ENCODE assay signal across 21 cellular contexts in genomic region chr9:3014164-3014563, GRCh38.
DNase-seq lines count a peak whose midpoint lies in the region; ATAC-seq and TF ChIP-seq lines count a peak whose summit lies in the region.
"Had no signal": no experiment of that assay in that cellular context is flagged by ENCODE, and none has a peak within 500 bp of the region (broad histone marks: within the 10 kb centered on the region; RNA-seq: fewer than 3 reads in every experiment).

No MANE protein-coding gene starts in this region.

- H3K36me3 ChIP-seq in DOHH2 (ENCODE audit: control insufficient read depth, low read length) = no peaks in the 10 kb centered on the region
- H3K36me3 ChIP-seq in vagina = no peaks in the 10 kb centered on the region
- H3K36me3 ChIP-seq: BLaER1 treated with 17β-estradiol and CSF1 and Interleukin-3, amounts not matched to agents 10 nM and 100 nM; Peyer's patch had no signal

- no peak overlapping the region for H3K27ac ChIP-seq in DOHH2 (ENCODE audit: low read depth, low read length)
- H3K27ac ChIP-seq in vagina = no peak overlapping the region
- no peak overlapping the region for H3K27ac ChIP-seq in CD4-positive, alpha-beta T cell (ENCODE audit: low read depth, low read length)
- H3K27ac ChIP-seq: A549; BLaER1 treated with 17β-estradiol and CSF1 and Interleukin-3, amounts not matched to agents 10 nM and 100 nM; Peyer's patch; SK-N-MC had no signal

- H3K4me2 ChIP-seq in DOHH2 (ENCODE audit: low read length) = peak overlapping the region; percentile 24; the same call in 1 of the 2 replicates
- H3K4me2 ChIP-seq: A549; BLaER1 treated with 17β-estradiol and CSF1 and Interleukin-3, amounts not matched to agents 10 nM and 100 nM had no signal

- H3K27me3 ChIP-seq in DOHH2 (ENCODE audit: control insufficient read depth, low read length) = no peaks in the 10 kb centered on the region
- no peaks in the 10 kb centered on the region for H3K27me3 ChIP-seq in vagina
- no peaks in the 10 kb centered on the region for H3K27me3 ChIP-seq in CD4-positive, alpha-beta T cell (ENCODE audit: control insufficient read depth, insufficient read depth, low read length)
- H3K27me3 ChIP-seq: BLaER1 treated with 17β-estradiol and CSF1 and Interleukin-3, amounts not matched to agents 10 nM and 100 nM; Peyer's patch had no signal

- H3F3A ChIP-seq in DOHH2 (ENCODE audit: control insufficient read depth, insufficient read depth) = no peaks in the 10 kb centered on the region

- no peak for TF ChIP-seq POLR2A in vagina (IDR thresholded peaks at IDR 0.05)

- H3K4me1 ChIP-seq in DOHH2 (ENCODE audit: control insufficient read depth, low read length) (peaks cover 24% of the 10 kb centered on the region), vagina (no peaks in the 10 kb centered on the region)
- H3K4me1 ChIP-seq: A549, Caco-2, Peyer's patch had no signal

- no peaks in the 10 kb centered on the region for H3K9me2 ChIP-seq in DOHH2 (replicated peaks; ENCODE audit: control insufficient read depth, low read length)

- CTCF ChIA-PET in CD4-positive, alpha-beta T cell (lab: Charles Lee) = no interaction called here

- H4K20me1 ChIP-seq in DOHH2 (ENCODE audit: control insufficient read depth, insufficient read depth, low read depth, low read length) = no peaks in the 10 kb centered on the region
- H4K20me1 ChIP-seq: BLaER1 treated with 17β-estradiol and CSF1 and Interleukin-3, amounts not matched to agents 10 nM and 100 nM had no signal

- intact Hi-C loops in activated T-helper 2 cell treated with anti-CD3 and anti-CD28 coated beads, Interferon-gamma antibody, Interleukin-2, Interleukin-4, amounts not matched to agents 10 μg/mL and 5 μg/mL and 100 μg/mL, durations not matched to agents 14 hours and 24 hours and 36 hours (cut with micrococcal nuclease) = no loop called here
- intact Hi-C loops in vagina (cut with DNase I) = no loop called here
- intact Hi-C loops in CD4-positive, alpha-beta T cell (cut with DNase I, micrococcal nuclease) = no loop called here

- no peak overlapping the region for H3K4me3 ChIP-seq in DOHH2 (ENCODE audit: low read length)
- no peak overlapping the region for H3K4me3 ChIP-seq in vagina
- H3K4me3 ChIP-seq: A549; BLaER1 treated with 17β-estradiol and CSF1 and Interleukin-3, amounts not matched to agents 10 nM and 100 nM; Peyer's patch; SK-N-MC had no signal

- H3K79me2 ChIP-seq in DOHH2 (ENCODE audit: control insufficient read depth, low read length) = no peaks in the 10 kb centered on the region

- DNase-seq in DMS153 treated with DMSO at 0.1 percent for 48 hours (lab: John Stamatoyannopoulos, UW; ENCODE audit: unreplicated experiment) = peak; percentile 72
- DNase-seq in NCI-H345 treated with DMSO at 0.1 percent for 48 hours (lab: John Stamatoyannopoulos, UW; ENCODE audit: unreplicated experiment) = peak; percentile 9
- peak; percentile 58 for DNase-seq in NCI-H774 (lab: John Stamatoyannopoulos, UW)
- no peak for DNase-seq in activated T-helper 2 cell treated with anti-CD3 and anti-CD28 coated beads, Interferon-gamma antibody, Interleukin-2, Interleukin-4, amounts not matched to agents 10 μg/mL and 5 μg/mL and 100 μg/mL, durations not matched to agents 14 hours and 24 hours and 36 hours (ENCODE audit: low spot score)
- DNase-seq in vagina (ENCODE audit: extremely low spot score in 2 of 2) = no peak
- no peak for DNase-seq in CD4-positive, alpha-beta T cell
- DNase-seq: AML-193; Caco-2; CD4-positive, alpha-beta memory T cell; NCI-H1105 treated with DMSO at 0.1 percent for 48 hours; NCI-H146; NCI-H2081 treated with DMSO at 0.1 percent for 48 hours; NCI-H2171 treated with DMSO at 0.1 percent for 48 hours; NCI-H446; OCI-M1; Peyer's patch; SIG-M5 had no signal

- POLR2A ChIA-PET in CD4-positive, alpha-beta T cell (lab: Charles Lee) = no interaction called here

- ATAC-seq in CD4-positive, alpha-beta T cell (ENCODE audit: poor library complexity) = no peak
- ATAC-seq: A549 had no signal

- H3K4me3 Mint-ChIP-seq in activated T-helper 2 cell treated with anti-CD3 and anti-CD28 coated beads, Interferon-gamma antibody, Interleukin-2, Interleukin-4, amounts not matched to agents 10 μg/mL and 5 μg/mL and 100 μg/mL, durations not matched to agents 14 hours and 24 hours and 36 hours (ENCODE audit: low read depth) = no peak overlapping the region
- no peak overlapping the region for H3K4me3 Mint-ChIP-seq in CD4-positive, alpha-beta T cell
- H3K4me3 Mint-ChIP-seq: CD4-positive, alpha-beta memory T cell had no signal

- TF ChIP-seq CTCF in DOHH2 (IDR thresholded peaks at IDR 0.05; ENCODE audit: low read depth, low read length, poor library complexity, severe bottlenecking) (no peak), vagina (IDR thresholded peaks at IDR 0.05) (no peak)
- no peak for TF ChIP-seq CTCF in CD4-positive, alpha-beta T cell (IDR thresholded peaks at IDR 0.05)

- no peaks in the 10 kb centered on the region for H3K4me1 Mint-ChIP-seq in activated T-helper 2 cell treated with anti-CD3 and anti-CD28 coated beads, Interferon-gamma antibody, Interleukin-2, Interleukin-4, amounts not matched to agents 10 μg/mL and 5 μg/mL and 100 μg/mL, durations not matched to agents 14 hours and 24 hours and 36 hours (ENCODE audit: low read depth)
- no peaks in the 10 kb centered on the region for H3K4me1 Mint-ChIP-seq in CD4-positive, alpha-beta T cell (ENCODE audit: low read depth)
- H3K4me1 Mint-ChIP-seq: CD4-positive, alpha-beta memory T cell had no signal

- H3K27ac Mint-ChIP-seq in activated T-helper 2 cell treated with anti-CD3 and anti-CD28 coated beads, Interferon-gamma antibody, Interleukin-2, Interleukin-4, amounts not matched to agents 10 μg/mL and 5 μg/mL and 100 μg/mL, durations not matched to agents 14 hours and 24 hours and 36 hours = no peak overlapping the region
- H3K27ac Mint-ChIP-seq in CD4-positive, alpha-beta T cell = no peak overlapping the region
- H3K27ac Mint-ChIP-seq: CD4-positive, alpha-beta memory T cell had no signal

- no peaks in the 10 kb centered on the region for H3K36me3 Mint-ChIP-seq in activated T-helper 2 cell treated with anti-CD3 and anti-CD28 coated beads, Interferon-gamma antibody, Interleukin-2, Interleukin-4, amounts not matched to agents 10 μg/mL and 5 μg/mL and 100 μg/mL, durations not matched to agents 14 hours and 24 hours and 36 hours (ENCODE audit: low read depth)
- H3K36me3 Mint-ChIP-seq in CD4-positive, alpha-beta T cell (ENCODE audit: low read depth) = no peaks in the 10 kb centered on the region
- H3K36me3 Mint-ChIP-seq: CD4-positive, alpha-beta memory T cell had no signal

- H3K9me3 ChIP-seq in DOHH2 (ENCODE audit: control insufficient read depth, insufficient read depth, low read length) (peaks cover 5% of the 10 kb centered on the region; the same call in 1 of the 2 replicates), vagina (no peaks in the 10 kb centered on the region)
- H3K9me3 ChIP-seq in CD4-positive, alpha-beta T cell (ENCODE audit: control insufficient read depth, low read length) = no peaks in the 10 kb centered on the region
- H3K9me3 ChIP-seq: A549, Caco-2, Peyer's patch had no signal

- no peaks in the 10 kb centered on the region for H3K27me3 Mint-ChIP-seq in activated T-helper 2 cell treated with anti-CD3 and anti-CD28 coated beads, Interferon-gamma antibody, Interleukin-2, Interleukin-4, amounts not matched to agents 10 μg/mL and 5 μg/mL and 100 μg/mL, durations not matched to agents 14 hours and 24 hours and 36 hours (ENCODE audit: low read depth)
- H3K27me3 Mint-ChIP-seq in CD4-positive, alpha-beta T cell = no peaks in the 10 kb centered on the region

- no peaks in the 10 kb centered on the region for H3K9me3 Mint-ChIP-seq in activated T-helper 2 cell treated with anti-CD3 and anti-CD28 coated beads, Interferon-gamma antibody, Interleukin-2, Interleukin-4, amounts not matched to agents 10 μg/mL and 5 μg/mL and 100 μg/mL, durations not matched to agents 14 hours and 24 hours and 36 hours
- H3K9me3 Mint-ChIP-seq in CD4-positive, alpha-beta T cell = peaks cover 2% of the 10 kb centered on the region

Comparison
In these comparisons a context has a peak if more than half of its experiments do, and no peak if none do; other contexts are left out.
1. DNase-seq: peak in DMS153 treated with DMSO at 0.1 percent for 48 hours (single experiment), NCI-H345 treated with DMSO at 0.1 percent for 48 hours (single experiment) and NCI-H774 (single experiment); none in activated T-helper 2 cell treated with anti-CD3 and anti-CD28 coated beads, Interferon-gamma antibody, Interleukin-2, Interleukin-4, amounts not matched to agents 10 μg/mL and 5 μg/mL and 100 μg/mL, durations not matched to agents 14 hours and 24 hours and 36 hours (single experiment), vagina (0 of 2) and CD4-positive, alpha-beta T cell (0 of 10).